Comparison of ENCODE assay signal across 27 cellular contexts in the genomic region with DNA sequence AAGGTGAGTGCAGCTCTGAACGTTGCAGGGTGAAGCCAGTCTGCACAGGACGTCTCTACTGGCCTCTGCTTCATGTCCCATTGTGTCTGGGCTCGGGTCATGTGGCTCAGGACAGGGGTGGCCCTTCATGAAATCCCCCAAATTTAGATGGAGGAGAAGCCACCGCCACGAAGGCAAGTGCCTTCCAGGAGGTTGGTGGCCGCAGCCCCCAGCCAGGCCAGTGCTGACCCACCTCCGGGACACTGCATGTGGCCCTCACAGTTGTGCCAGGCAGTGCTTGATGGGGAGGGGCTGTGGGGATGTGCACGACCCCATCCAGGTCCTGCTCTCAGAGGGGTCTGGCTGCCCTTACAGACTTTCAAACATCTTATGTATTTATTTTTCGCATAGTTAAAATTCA.
"Had no signal": no experiment of that assay in that cellular context is flagged by ENCODE, and none has a peak within 500 bp of the region (broad histone marks: within the 10 kb centered on the region; RNA-seq: fewer than 3 reads in every experiment).

No MANE protein-coding gene starts in this region.

- H3K36me3 ChIP-seq: cardiac muscle cell had no signal

- H3K36me3 Mint-ChIP-seq: activated CD8-positive, alpha-beta memory T cell treated with anti-CD3 and anti-CD28 coated beads, Interleukin-2, amount 10 ng/mL, durations not matched to agents 7 days and 5 days; activated naive CD8-positive, alpha-beta T cell treated with anti-CD3 and anti-CD28 coated beads, Interleukin-2, amount 10 ng/mL, durations not matched to agents 7 days and 5 days had no signal

- H3K9me3 Mint-ChIP-seq: activated B cell treated with CpG ODN at 0.5 μM for 24 hours; activated CD4-positive, alpha-beta memory T cell treated with anti-CD3 and anti-CD28 coated beads, Interleukin-2, amount 10 ng/mL, durations not matched to agents 7 days and 5 days; activated naive CD8-positive, alpha-beta T cell treated with anti-CD3 and anti-CD28 coated beads, Interleukin-2, amount 10 ng/mL, durations not matched to agents 7 days and 5 days had no signal

- H3K27me3 ChIP-seq: cardiac muscle cell had no signal

- H3K4me3 ChIP-seq: cardiac muscle cell, K562, PC-9 had no signal

- H2AFZ ChIP-seq: PC-9 had no signal

- H3K4me1 Mint-ChIP-seq: activated B cell treated with CpG ODN at 0.5 μM for 24 hours; activated CD4-positive, alpha-beta memory T cell treated with anti-CD3 and anti-CD28 coated beads, Interleukin-2, amount 10 ng/mL, durations not matched to agents 7 days and 5 days; activated CD8-positive, alpha-beta memory T cell treated with anti-CD3 and anti-CD28 coated beads, Interleukin-2, amount 10 ng/mL, durations not matched to agents 7 days and 5 days; activated naive CD8-positive, alpha-beta T cell treated with anti-CD3 and anti-CD28 coated beads, Interleukin-2, amount 10 ng/mL, durations not matched to agents 7 days and 5 days had no signal

- H3K4me3 Mint-ChIP-seq: activated B cell treated with CpG ODN at 0.5 μM for 24 hours; activated CD4-positive, alpha-beta memory T cell treated with anti-CD3 and anti-CD28 coated beads, Interleukin-2, amount 10 ng/mL, durations not matched to agents 7 days and 5 days; activated CD8-positive, alpha-beta memory T cell treated with anti-CD3 and anti-CD28 coated beads, Interleukin-2, amount 10 ng/mL, durations not matched to agents 7 days and 5 days; activated naive CD8-positive, alpha-beta T cell treated with anti-CD3 and anti-CD28 coated beads, Interleukin-2, amount 10 ng/mL, durations not matched to agents 7 days and 5 days had no signal

- H3K4me2 ChIP-seq: PC-9 had no signal

- H3K27ac Mint-ChIP-seq: activated B cell treated with CpG ODN at 0.5 μM for 24 hours; activated CD4-positive, alpha-beta memory T cell treated with anti-CD3 and anti-CD28 coated beads, Interleukin-2, amount 10 ng/mL, durations not matched to agents 7 days and 5 days; activated CD8-positive, alpha-beta memory T cell treated with anti-CD3 and anti-CD28 coated beads, Interleukin-2, amount 10 ng/mL, durations not matched to agents 7 days and 5 days; activated naive CD8-positive, alpha-beta T cell treated with anti-CD3 and anti-CD28 coated beads, Interleukin-2, amount 10 ng/mL, durations not matched to agents 7 days and 5 days had no signal

- H3K27me3 Mint-ChIP-seq: activated B cell treated with CpG ODN at 0.5 μM for 24 hours; activated CD4-positive, alpha-beta memory T cell treated with anti-CD3 and anti-CD28 coated beads, Interleukin-2, amount 10 ng/mL, durations not matched to agents 7 days and 5 days; activated CD8-positive, alpha-beta memory T cell treated with anti-CD3 and anti-CD28 coated beads, Interleukin-2, amount 10 ng/mL, durations not matched to agents 7 days and 5 days; activated naive CD8-positive, alpha-beta T cell treated with anti-CD3 and anti-CD28 coated beads, Interleukin-2, amount 10 ng/mL, durations not matched to agents 7 days and 5 days had no signal

- H3K27ac ChIP-seq: cardiac muscle cell, PC-9, RWPE1, VCaP had no signal

- DNase-seq: activated B cell treated with CpG ODN at 0.5 μM for 24 hours; activated CD4-positive, alpha-beta memory T cell treated with anti-CD3 and anti-CD28 coated beads, Interleukin-2, amount 10 ng/mL, durations not matched to agents 7 days and 5 days; activated CD4-positive, alpha-beta T cell treated with anti-CD3 and anti-CD28 coated beads for 1 hour; activated CD4-positive, alpha-beta T cell treated with anti-CD3 and anti-CD28 coated beads for 48 hours; activated CD8-positive, alpha-beta memory T cell treated with anti-CD3 and anti-CD28 coated beads for 24 hours; activated CD8-positive, alpha-beta memory T cell treated with anti-CD3 and anti-CD28 coated beads, Interleukin-2, amount 10 ng/mL, durations not matched to agents 7 days and 5 days; activated CD8-positive, alpha-beta memory T cell treated with anti-CD3 and anti-CD28 coated beads, Interleukin-2, amount 50 U/mL, for 48 hours; activated effector memory CD4-positive, alpha-beta T cell treated with Interleukin-2 at 50 U/mL for 16 hours; activated naive CD4-positive, alpha-beta T cell treated with anti-CD3 and anti-CD28 coated beads, Interleukin-2, amount 50 U/mL, for 16 hours; activated naive CD8-positive, alpha-beta T cell treated with anti-CD3 and anti-CD28 coated beads, Interleukin-2, amount 10 ng/mL, durations not matched to agents 7 days and 5 days; activated T-cell treated with anti-CD3 and anti-CD28 coated beads, Interleukin-2, amount 50 U/mL, for 48 hours; NCI-H1105; NCI-H1417 treated with DMSO at 0.1 percent for 48 hours; NCI-H187 treated with DMSO at 0.1 percent for 48 hours; NCI-H2081 treated with DMSO at 0.1 percent for 48 hours; NCI-H345; NCI-H524 treated with DMSO at 0.1 percent for 48 hours; NK-92 treated with Interleukin-12 subunit alpha and Interleukin-12 subunit beta, amount 100 ng/mL, for 24 hours; SW 1271; T-helper 1 cell; T-helper 2 cell; T-helper 9 cell had no signal
